In the genomic region with DNA sequence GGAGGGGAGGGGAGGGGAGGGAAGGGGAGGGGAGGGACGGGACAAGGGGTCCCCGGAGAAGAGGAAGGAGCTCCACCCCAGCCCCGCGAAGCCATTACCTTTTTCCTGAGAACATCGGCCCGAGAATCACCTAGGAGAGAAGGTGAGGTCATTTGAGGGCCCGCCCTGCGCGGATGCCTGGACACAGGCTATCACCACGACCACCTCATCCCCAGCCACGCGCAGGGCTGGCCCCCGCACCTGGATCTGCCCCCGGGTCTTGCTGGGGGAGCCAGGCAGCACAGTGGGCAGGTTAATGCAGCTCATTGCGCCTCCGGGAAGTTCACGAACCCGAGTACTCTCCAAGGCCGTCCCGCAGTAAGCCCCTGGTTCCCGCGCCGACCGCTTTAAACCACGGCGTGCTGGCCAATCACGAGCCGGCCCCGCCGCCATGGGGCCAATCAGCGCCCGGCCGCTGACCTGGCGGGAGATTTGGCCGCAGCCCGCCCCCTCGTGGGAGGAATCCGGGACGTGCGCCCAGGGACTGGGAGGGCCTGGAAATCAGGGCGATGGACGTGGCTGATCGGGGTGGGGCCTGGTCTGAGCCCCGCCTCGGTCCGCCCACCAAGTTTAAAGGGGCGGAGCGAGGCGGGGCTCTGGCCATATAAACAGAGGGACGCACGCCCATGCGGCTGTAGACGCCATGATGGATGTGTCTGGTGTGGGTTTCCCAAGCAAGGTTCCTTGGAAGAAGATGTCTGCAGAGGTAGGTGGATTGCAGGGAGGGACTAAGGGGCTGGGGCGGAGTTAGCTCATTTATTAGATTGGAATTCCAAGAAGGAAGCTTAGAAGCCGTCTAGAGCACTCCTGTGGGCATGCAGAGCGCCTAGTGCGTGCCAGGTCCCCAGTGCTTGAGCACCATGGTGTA, we compare ENCODE assay signal across 8 cellular contexts. TPM values are rescaled to one million over a fixed set of nuclear protein-coding genes. Genes with fewer than 3 reads are reported as not detected.
DNase-seq lines count a peak whose midpoint lies in the region; ATAC-seq and TF ChIP-seq lines count a peak whose summit lies in the region.

A gene with protein sequence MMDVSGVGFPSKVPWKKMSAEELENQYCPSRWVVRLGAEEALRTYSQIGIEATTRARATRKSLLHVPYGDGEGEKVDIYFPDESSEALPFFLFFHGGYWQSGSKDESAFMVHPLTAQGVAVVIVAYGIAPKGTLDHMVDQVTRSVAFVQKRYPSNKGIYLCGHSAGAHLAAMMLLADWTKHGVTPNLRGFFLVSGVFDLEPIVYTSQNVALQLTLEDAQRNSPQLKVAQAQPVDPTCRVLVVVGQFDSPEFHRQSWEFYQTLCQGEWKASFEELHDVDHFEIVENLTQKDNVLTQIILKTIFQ (plus strand): TSS at position 674 of the 907 bp plus-strand sequence. CDS start 9 bp downstream, at position 683.
A gene with protein sequence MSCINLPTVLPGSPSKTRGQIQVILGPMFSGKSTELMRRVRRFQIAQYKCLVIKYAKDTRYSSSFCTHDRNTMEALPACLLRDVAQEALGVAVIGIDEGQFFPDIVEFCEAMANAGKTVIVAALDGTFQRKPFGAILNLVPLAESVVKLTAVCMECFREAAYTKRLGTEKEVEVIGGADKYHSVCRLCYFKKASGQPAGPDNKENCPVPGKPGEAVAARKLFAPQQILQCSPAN (minus strand): TSS at position 364 of the 907 bp plus-strand sequence. CDS start 58 bp downstream, at position 306.

- intact Hi-C loops in heart left ventricle (cut with DNase I) (loop anchor here in 1 of 10 donors (5.0 kb wide), 1 partner anchor 65 kb away; no protein-coding TSS in a partner anchor), posterior cingulate gyrus (cut with DNase I) (no loop called here), upper lobe of right lung (cut with DNase I) (no loop called here)

- peak within 1 kb of the TSS in 11 of 12 donors; percentile 4 to 81 (median 54) for H3K27ac ChIP-seq in heart left ventricle
- peak within 1 kb of the TSS; percentile 60 for H3K27ac ChIP-seq in upper lobe of right lung

- H3K4me3 Mint-ChIP-seq in activated naive CD8-positive, alpha-beta T cell treated with anti-CD3 and anti-CD28 coated beads, Interleukin-2, amount 50 U/mL, for 24 hours = peak within 1 kb of the TSS; percentile 84

- peak within 1 kb of the TSS; percentile 79 for H3K27ac Mint-ChIP-seq in activated naive CD8-positive, alpha-beta T cell treated with anti-CD3 and anti-CD28 coated beads, Interleukin-2, amount 50 U/mL, for 24 hours

- H3K9me3 ChIP-seq in heart left ventricle (no peaks in the 10 kb centered on the region), upper lobe of right lung (no peaks in the 10 kb centered on the region)

- H3K4me1 ChIP-seq in heart left ventricle (peaks cover 0 to 38% (median 10%) of the 10 kb centered on the region in 12 donors), upper lobe of right lung (peaks cover 12% of the 10 kb centered on the region)

- TF ChIP-seq CTCF in GM12873 (IDR thresholded peaks at IDR 0.05; ENCODE audit: insufficient read depth, low read depth, low read length, missing control alignments) = peak; percentile 29
- TF ChIP-seq CTCF in heart left ventricle (IDR thresholded peaks at IDR 0.05) = peak; percentile 74 to 92 (median 84)
- peak; percentile 78 for TF ChIP-seq CTCF in upper lobe of right lung (IDR thresholded peaks at IDR 0.05)

- peak; percentile 41 to 87 for TF ChIP-seq POLR2A in heart left ventricle (IDR thresholded peaks at IDR 0.05)

- peaks cover 28% of the 10 kb centered on the region for H3K36me3 Mint-ChIP-seq in activated naive CD8-positive, alpha-beta T cell treated with anti-CD3 and anti-CD28 coated beads, Interleukin-2, amount 50 U/mL, for 24 hours (ENCODE audit: low read depth)

- peak; percentile 92 for ATAC-seq in HG02678 (IDR thresholded peaks at IDR 0.05; ENCODE audit: unreplicated experiment)
- ATAC-seq in activated naive CD8-positive, alpha-beta T cell treated with anti-CD3 and anti-CD28 coated beads, Interleukin-2, amount 50 U/mL, for 24 hours = peak; percentile 97
- peak; percentile 98 to 99 (median 98) for ATAC-seq in heart left ventricle
- peak; percentile 97 for ATAC-seq in upper lobe of right lung

- WGBS in heart left ventricle, 4 donors = 5 to 10% (median 6%) methylated on average over 28 to 57 of the region's 57 CpGs

- H3K9me3 Mint-ChIP-seq in activated naive CD8-positive, alpha-beta T cell treated with anti-CD3 and anti-CD28 coated beads, Interleukin-2, amount 50 U/mL, for 24 hours = no peaks in the 10 kb centered on the region

- peaks cover 26% of the 10 kb centered on the region for H3K4me1 Mint-ChIP-seq in activated naive CD8-positive, alpha-beta T cell treated with anti-CD3 and anti-CD28 coated beads, Interleukin-2, amount 50 U/mL, for 24 hours

- H3K27me3 ChIP-seq in heart left ventricle = no peaks in the 10 kb centered on the region
- no peaks in the 10 kb centered on the region for H3K27me3 ChIP-seq in upper lobe of right lung

- H3K27me3 Mint-ChIP-seq in activated naive CD8-positive, alpha-beta T cell treated with anti-CD3 and anti-CD28 coated beads, Interleukin-2, amount 50 U/mL, for 24 hours = no peaks in the 10 kb centered on the region

- H3K4me3 ChIP-seq in heart left ventricle = peak within 1 kb of the TSS; percentile 15 to 74 (median 56)
- H3K4me3 ChIP-seq in upper lobe of right lung = peak within 1 kb of the TSS; percentile 48

- DNase-seq in NCI-H128 (lab: John Stamatoyannopoulos, UW; ENCODE audit: unreplicated experiment) (peak; percentile 84), SW480 (ENCODE audit: low spot score) (peak; percentile 95), heart left ventricle (peak; percentile 96 to 99 (median 97)), posterior cingulate gyrus (peak; percentile 92 to 100 (median 97)), upper lobe of right lung (peak; percentile 98)
- DNase-seq in activated naive CD8-positive, alpha-beta T cell treated with anti-CD3 and anti-CD28 coated beads, Interleukin-2, amount 50 U/mL, for 24 hours = peak; percentile 98

- H3K36me3 ChIP-seq in heart left ventricle = peaks cover 0 to 14% (median 5%) of the 10 kb centered on the region in 9 donors
- peaks cover 9% of the 10 kb centered on the region for H3K36me3 ChIP-seq in upper lobe of right lung

RNA-seq across cellular contexts. Expression of the first gene that starts in this region (rescaled TPM):
- total RNA-seq in heart left ventricle (10 to 100 TPM; 12.8 to 86.6 (median 33.1) TPM), upper lobe of right lung (32.5 TPM)
- 10 to 100 TPM; 17.4 to 24.8 TPM for polyA plus RNA-seq in heart left ventricle

RNA-seq across cellular contexts. Expression of the second gene that starts in this region (rescaled TPM):
- total RNA-seq in heart left ventricle (10 to 100 TPM in 1 of 9 donors, 1 to 10 TPM in 6, under 1 TPM in 2; 0.29 to 21.7 (median 1.2) TPM), upper lobe of right lung (3.3 TPM)
- polyA plus RNA-seq in heart left ventricle = 1 to 10 TPM in 1 of 2 donors, under 1 TPM in 1; 0.91 to 1.9 TPM

Comparison
In these comparisons a context has a peak if more than half of its experiments do, and no peak if none do; other contexts are left out.
1. Peak in every context shown above with its lines: DNase-seq, ATAC-seq, H3K4me3 ChIP-seq and H3K27ac ChIP-seq.
2. CTCF ChIP-seq: peak in every context shown above with its lines; median percentile 84 in heart left ventricle; 78 in upper lobe of right lung; 29 in GM12873.